27 cellular contexts compared by ENCODE assay signal in genomic region chr5:149145138-149145537, GRCh38. TPM values are rescaled to one million over a fixed set of nuclear protein-coding genes. Genes with fewer than 3 reads are reported as not detected.
"Had no signal": no experiment of that assay in that cellular context is flagged by ENCODE, and none has a peak within 500 bp of the region (broad histone marks: within the 10 kb centered on the region; RNA-seq: fewer than 3 reads in every experiment).

No MANE protein-coding gene starts in this region.

- DNase-seq: activated CD4-positive, alpha-beta T cell treated with anti-CD3 and anti-CD28 coated beads for 36 hours; activated CD4-positive, CD25-positive, alpha-beta regulatory T cell; activated CD8-positive, alpha-beta T cell treated with anti-CD3 and anti-CD28 coated beads, Interleukin-2, amount 10 ng/mL, durations not matched to agents 7 days and 5 days; activated naive CD4-positive, alpha-beta T cell; activated T-cell treated with anti-CD3 and anti-CD28 coated beads for 4 hours; activated T-cell treated with anti-CD3 and anti-CD28 coated beads, Interleukin-2, amount 50 U/mL, for 72 hours; anterior cingulate cortex; cerebellar nuclear complex; colonic mucosa; effector CD8-positive, alpha-beta T cell; hypothalamus; naive thymus-derived CD4-positive, alpha-beta T cell; ovary; retina; spleen; stimulated activated naive CD4-positive, alpha-beta T cell; T-helper 1 cell; trophoblast cell had no signal

- H3K9me3 Mint-ChIP-seq: activated naive CD4-positive, alpha-beta T cell treated with anti-CD3 and anti-CD28 coated beads, Interleukin-2, amount 50 U/mL, for 72 hours; mesothelial cell of epicardium; T-helper 2 cell treated with Interferon-gamma antibody and Interleukin-4, amounts not matched to agents 5 μg/mL and 100 μg/mL, for 36 hours had no signal

- ATAC-seq: activated CD4-positive, alpha-beta T cell treated with anti-CD3 and anti-CD28 coated beads for 36 hours; activated CD8-positive, alpha-beta T cell treated with anti-CD3 and anti-CD28 coated beads, Interleukin-2, amount 10 ng/mL, durations not matched to agents 7 days and 5 days; activated naive CD4-positive, alpha-beta T cell treated with anti-CD3 and anti-CD28 coated beads, Interleukin-2, amount 50 U/mL, for 72 hours; activated T-cell treated with anti-CD3 and anti-CD28 coated beads, Interleukin-2, amount 50 U/mL, for 72 hours; naive thymus-derived CD4-positive, alpha-beta T cell had no signal

- H3K27me3 ChIP-seq: colonic mucosa, ovary had no signal

- H3K27ac Mint-ChIP-seq: activated CD4-positive, alpha-beta T cell treated with anti-CD3 and anti-CD28 coated beads for 36 hours; activated CD8-positive, alpha-beta T cell treated with anti-CD3 and anti-CD28 coated beads, Interleukin-2, amount 10 ng/mL, durations not matched to agents 7 days and 5 days; activated naive CD4-positive, alpha-beta T cell treated with anti-CD3 and anti-CD28 coated beads, Interleukin-2, amount 50 U/mL, for 72 hours; activated T-cell treated with anti-CD3 and anti-CD28 coated beads, Interleukin-2, amount 50 U/mL, for 72 hours; mesothelial cell of epicardium; naive thymus-derived CD4-positive, alpha-beta T cell; progenitor cell of endocrine pancreas; T-helper 2 cell treated with Interferon-gamma antibody and Interleukin-4, amounts not matched to agents 5 μg/mL and 100 μg/mL, for 36 hours had no signal

- FAIRE-seq: endometrium, frontal cortex, urothelium cell line had no signal

- H3K9me3 ChIP-seq: colonic mucosa, ovary, thoracic aorta had no signal

- H3K4me1 ChIP-seq: colonic mucosa had no signal

- H3K27ac ChIP-seq: colonic mucosa, epithelial cell of prostate, ovary, thoracic aorta had no signal

- H3K36me3 Mint-ChIP-seq: mesothelial cell of epicardium; naive thymus-derived CD4-positive, alpha-beta T cell had no signal

- H3K4me3 Mint-ChIP-seq: activated CD4-positive, alpha-beta T cell treated with anti-CD3 and anti-CD28 coated beads for 36 hours; activated CD8-positive, alpha-beta T cell treated with anti-CD3 and anti-CD28 coated beads, Interleukin-2, amount 10 ng/mL, durations not matched to agents 7 days and 5 days; activated T-cell treated with anti-CD3 and anti-CD28 coated beads, Interleukin-2, amount 50 U/mL, for 72 hours; mesothelial cell of epicardium; T-helper 2 cell treated with Interferon-gamma antibody and Interleukin-4, amounts not matched to agents 5 μg/mL and 100 μg/mL, for 36 hours had no signal

- H3K4me3 ChIP-seq: colonic mucosa, ovary, spleen, thoracic aorta had no signal

- H3K36me3 ChIP-seq: colonic mucosa, ovary, spleen, thoracic aorta had no signal

- H3K4me1 Mint-ChIP-seq: activated CD4-positive, alpha-beta T cell treated with anti-CD3 and anti-CD28 coated beads for 36 hours had no signal

RNA-seq across cellular contexts. Expression of gene ABLIM3, which starts 3.8 kb away (rescaled TPM):
- total RNA-seq: activated CD8-positive, alpha-beta T cell treated with anti-CD3 and anti-CD28 coated beads, Interleukin-2, amount 10 ng/mL, durations not matched to agents 7 days and 5 days had no signal
- polyA plus RNA-seq: naive thymus-derived CD4-positive, alpha-beta T cell had no signal
